In the genomic region with DNA sequence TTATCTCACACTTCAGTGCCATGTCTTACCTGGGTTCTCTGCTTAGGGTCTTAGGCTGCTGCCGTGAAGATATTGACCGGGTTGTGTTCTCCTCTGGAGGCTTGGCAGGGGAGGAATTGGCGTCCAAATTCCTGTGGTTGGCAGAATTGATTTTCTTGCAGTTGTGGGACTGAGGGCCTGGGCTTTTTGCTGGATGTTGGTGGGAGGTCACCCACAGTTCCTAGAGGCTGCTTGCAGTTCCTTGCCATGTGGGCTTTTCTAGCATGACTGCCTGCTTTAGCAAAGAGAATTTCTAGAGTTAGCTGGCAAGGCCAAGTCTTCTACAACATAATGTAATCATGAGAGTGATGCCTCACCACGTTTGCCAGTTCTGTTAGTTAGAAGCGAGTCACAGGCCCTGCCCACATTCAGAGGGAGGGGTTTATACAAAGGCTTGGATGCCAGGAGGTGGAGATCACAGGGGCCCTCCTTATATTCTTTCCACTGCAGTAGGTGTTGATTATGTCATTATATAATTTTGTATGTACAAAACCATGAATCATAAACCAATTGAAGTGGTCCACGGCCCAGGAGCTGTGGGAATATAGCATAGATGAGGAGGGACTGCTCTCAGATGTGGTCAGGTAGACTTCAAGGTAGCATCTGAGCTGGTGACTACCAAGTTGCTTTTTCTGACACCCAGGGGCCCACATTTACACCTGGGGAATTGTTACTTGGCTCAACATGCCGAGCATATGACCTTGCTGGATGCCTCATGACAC, we compare ENCODE assay signal across 15 cellular contexts. TPM values are rescaled to one million over a fixed set of nuclear protein-coding genes. Genes with fewer than 3 reads are reported as not detected.
A peak's percentile ranks its signal among the peaks of the same experiment; 100 is the strongest.
DNase-seq lines count a peak whose midpoint lies in the region; ATAC-seq and TF ChIP-seq lines count a peak whose summit lies in the region.
"Had no signal": no experiment of that assay in that cellular context is flagged by ENCODE, and none has a peak within 500 bp of the region (broad histone marks: within the 10 kb centered on the region; RNA-seq: fewer than 3 reads in every experiment).

No MANE protein-coding gene starts in this region.

- no peaks in the 10 kb centered on the region for H3K36me3 Mint-ChIP-seq in CD14-positive monocyte
- peaks cover 0 to 4% (median 0%) of the 10 kb centered on the region in 3 donors for H3K36me3 Mint-ChIP-seq in immature natural killer cell
- H3K36me3 Mint-ChIP-seq: CD8-positive, alpha-beta memory T cell had no signal

- DNase-seq in A172 (ENCODE audit: low spot score) (peak; percentile 32), CD14-positive monocyte (ENCODE audit: low spot score) (peak; percentile 13), PC-9 (peak in 1 of 2 experiments; percentile 62), foreskin fibroblast (peak; percentile 38 to 58), DMS79 treated with DMSO at 0.1 percent for 48 hours (lab: John Stamatoyannopoulos, UW) (no peak), immature natural killer cell (no peak)
- DNase-seq: CD8-positive, alpha-beta memory T cell; effector CD4-positive, alpha-beta T cell; psoas muscle; T-helper 2 cell; thyroid gland had no signal

- no peaks in the 10 kb centered on the region for H3K4me1 Mint-ChIP-seq in CD14-positive monocyte
- peaks cover 4 to 5% of the 10 kb centered on the region in 2 donors for H3K4me1 Mint-ChIP-seq in immature natural killer cell

- H2AFZ ChIP-seq in PC-9, result no peak overlapping the region

- no peaks in the 10 kb centered on the region for H3K79me2 ChIP-seq in PC-9 (ENCODE audit: low read depth)

- POLR2A ChIA-PET in PC-9 (lab: Charles Lee; ENCODE audit: unreplicated experiment), result interaction anchor here (0.5 kb wide), 1 partner anchor 21 kb away, joined by 3 read pairs; no protein-coding TSS in a partner anchor

- H3K4me2 ChIP-seq in PC-9, result peak overlapping the region; percentile 70

- peaks cover 11% of the 10 kb centered on the region for H3K9me3 ChIP-seq in PC-9 (ENCODE audit: insufficient read depth, low read depth)
- H3K9me3 ChIP-seq: psoas muscle, thyroid gland had no signal

- no peaks in the 10 kb centered on the region for H4K20me1 ChIP-seq in PC-9 (ENCODE audit: insufficient read depth)

- H3K27me3 Mint-ChIP-seq in CD14-positive monocyte (ENCODE audit: low read depth in 3 of 3) (peaks cover 16 to 28% (median 28%) of the 10 kb centered on the region in 3 donors), immature natural killer cell (ENCODE audit: low read depth in 3 of 3) (peaks cover 12 to 42% (median 30%) of the 10 kb centered on the region in 3 donors)

- BruUV-seq in PC-9 (replicated peaks; lab: Mats Ljungman, UMichigan), result no TSS peak

- no peaks in the 10 kb centered on the region for H3K27me3 ChIP-seq in PC-9 (ENCODE audit: insufficient read depth, low read depth)
- H3K27me3 ChIP-seq: ascending aorta, thyroid gland had no signal

- peak overlapping the region; percentile 20; the same call in 1 of the 2 replicates for H3K27ac ChIP-seq in PC-9
- H3K27ac ChIP-seq: ascending aorta, psoas muscle, thyroid gland had no signal

- CTCF ChIA-PET in PC-9 (lab: Charles Lee), result interaction anchor here (0.8 kb wide), 1 partner anchor 59 kb away, joined by 3 read pairs; no protein-coding TSS in a partner anchor

- intact Hi-C loops in CD14-positive monocyte (cut with micrococcal nuclease) (no loop called here), PC-9 (cut with micrococcal nuclease; ENCODE audit: unreplicated experiment) (no loop called here)

- H3K4me3 ChIP-seq in PC-9, result peak overlapping the region; percentile 36; the same call in 1 of the 2 replicates
- H3K4me3 ChIP-seq in foreskin fibroblast (ENCODE audit: low read depth in 1 of 2, low read length in 2 of 2), result no peak overlapping the region
- H3K4me3 ChIP-seq: ascending aorta, psoas muscle, thyroid gland had no signal

- peaks cover 61% of the 10 kb centered on the region for H3K4me1 ChIP-seq in PC-9 (replicated peaks; ENCODE audit: insufficient read depth)
- H3K4me1 ChIP-seq: ascending aorta, psoas muscle, thyroid gland had no signal

- H3F3A ChIP-seq in PC-9 (ENCODE audit: insufficient read depth, low read depth), result peaks cover 42% of the 10 kb centered on the region

- no peak for ATAC-seq in HG03039 (IDR thresholded peaks at IDR 0.05; ENCODE audit: unreplicated experiment)
- ATAC-seq in HG02759 (IDR thresholded peaks at IDR 0.05; ENCODE audit: unreplicated experiment), result no peak
- ATAC-seq: Panc1 had no signal

- H3K4me3 Mint-ChIP-seq in CD14-positive monocyte (no peak overlapping the region), immature natural killer cell (no peak overlapping the region)

- H3K27ac Mint-ChIP-seq in CD14-positive monocyte (no peak overlapping the region), immature natural killer cell (no peak overlapping the region)
- H3K27ac Mint-ChIP-seq: CD8-positive, alpha-beta memory T cell had no signal

- peaks cover 10 to 22% (median 13%) of the 10 kb centered on the region in 7 donors for H3K9me3 Mint-ChIP-seq in CD14-positive monocyte
- peaks cover 4 to 8% (median 5%) of the 10 kb centered on the region in 6 donors for H3K9me3 Mint-ChIP-seq in immature natural killer cell

- no peaks in the 10 kb centered on the region for H3K9me2 ChIP-seq in PC-9 (ENCODE audit: insufficient read depth)

- TF ChIP-seq CTCF in CD14-positive monocyte (IDR thresholded peaks at IDR 0.05), result no peak
- TF ChIP-seq CTCF in PC-9 (conservative IDR thresholded peaks at IDR 0.05), result no peak
- no peak for TF ChIP-seq CTCF in foreskin fibroblast (IDR thresholded peaks at IDR 0.05; ENCODE audit: low read depth, low read length)

- no peaks in the 10 kb centered on the region for H3K36me3 ChIP-seq in PC-9 (ENCODE audit: low read depth)
- H3K36me3 ChIP-seq: ascending aorta, thyroid gland had no signal

RNA-seq across cellular contexts. Expression of a gene that starts 6.6 kb away (rescaled TPM):
- total RNA-seq in A172 (2014; rRNA removed; shearing (Covaris generic)), result 0.83 TPM in 1 of 2 replicates, not detected in the other
- polyA plus RNA-seq in CD14-positive monocyte (not detected), immature natural killer cell (not detected)
- total RNA-seq in PC-9 (2021), result 0.24 and 0.28 TPM in 2 replicates
- total RNA-seq: ascending aorta; CD8-positive, alpha-beta memory T cell had no signal
- polyA plus RNA-seq: CD8-positive, alpha-beta memory T cell had no signal

RNA-seq across cellular contexts. Expression of a gene that starts 31.5 kb away (rescaled TPM):
- total RNA-seq in A172 (2014; rRNA removed; shearing (Covaris generic)), result 0.33 and 0.34 TPM in 2 replicates
- polyA plus RNA-seq in CD14-positive monocyte (not detected), immature natural killer cell (not detected)
- 3.2 and 4.5 TPM in 2 replicates for total RNA-seq in PC-9 (2021)
- polyA plus RNA-seq: CD8-positive, alpha-beta memory T cell had no signal

RNA-seq across cellular contexts. Expression of a gene that starts 48.3 kb away (rescaled TPM):
- total RNA-seq in A172 (2014; rRNA removed; shearing (Covaris generic)), result not detected in 2 replicates
- polyA plus RNA-seq in CD14-positive monocyte (not detected), immature natural killer cell (not detected)
- total RNA-seq in PC-9 (2021), result not detected in 2 replicates
- total RNA-seq: ascending aorta; CD8-positive, alpha-beta memory T cell; psoas muscle; thyroid gland had no signal
- polyA plus RNA-seq: CD8-positive, alpha-beta memory T cell had no signal

Comparison
In these comparisons a context has a peak if more than half of its experiments do, and no peak if none do; other contexts are left out.
1. DNase-seq: peak in A172 (single experiment), CD14-positive monocyte (single experiment) and foreskin fibroblast (2 of 2); none in DMS79 treated with DMSO at 0.1 percent for 48 hours (single experiment) and immature natural killer cell (0 of 3).